ENCODE assay signal across 3 cellular contexts in genomic region chr2:53543083-53543482, GRCh38.
"Had no signal": no experiment of that assay in that cellular context is flagged by ENCODE, and none has a peak within 500 bp of the region (broad histone marks: within the 10 kb centered on the region; RNA-seq: fewer than 3 reads in every experiment).

No MANE protein-coding gene starts in this region.

- H3K4me3 ChIP-seq: GM12878 had no signal

- DNase-seq: GDM1, GF-D8 had no signal

- ATAC-seq: GM12878 had no signal
